ENCODE assay signal across 8 cellular contexts in the genomic region with DNA sequence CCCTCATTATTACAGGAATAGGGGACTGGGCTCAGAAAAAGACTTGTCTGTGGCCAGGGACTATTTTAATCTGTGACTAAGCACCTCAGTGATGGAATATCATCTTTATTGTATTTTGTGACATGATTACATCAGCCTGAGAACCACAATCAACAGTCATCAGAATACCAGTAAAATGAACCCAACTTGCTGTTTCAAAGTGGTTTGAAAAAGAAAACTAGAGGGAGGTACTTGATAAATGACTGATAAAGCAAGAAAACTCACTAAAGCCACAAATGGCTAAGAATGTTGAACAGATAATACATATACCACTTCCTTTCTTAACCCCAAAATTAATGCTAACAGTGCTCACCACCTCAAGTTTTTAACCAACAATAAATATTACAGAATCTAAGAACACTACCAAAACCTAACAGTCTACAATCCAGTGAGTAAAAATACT.
DNase-seq lines count a peak whose midpoint lies in the region; ATAC-seq and TF ChIP-seq lines count a peak whose summit lies in the region.

No MANE protein-coding gene starts in this region.

- H3K27me3 ChIP-seq in DOHH2 (ENCODE audit: control insufficient read depth, low read length) (no peaks in the 10 kb centered on the region), tibial artery (no peaks in the 10 kb centered on the region), prostate gland (replicated peaks; ENCODE audit: insufficient read depth) (no peaks in the 10 kb centered on the region)

- no peak overlapping the region for H3K4me2 ChIP-seq in DOHH2 (ENCODE audit: low read length)

- H3K9me2 ChIP-seq in DOHH2 (replicated peaks; ENCODE audit: control insufficient read depth, low read length) = no peaks in the 10 kb centered on the region

- no peaks in the 10 kb centered on the region for H4K20me1 ChIP-seq in DOHH2 (ENCODE audit: control insufficient read depth, insufficient read depth, low read depth, low read length)

- peak; percentile 87 for DNase-seq in LHCN-M2 (ENCODE audit: low read depth)
- DNase-seq in effector memory CD8-positive, alpha-beta T cell = no peak
- no peak for DNase-seq in NCI-H146 (lab: John Stamatoyannopoulos, UW)
- no peak for DNase-seq in tibial artery
- no peak for DNase-seq in retina
- DNase-seq in prostate gland (ENCODE audit: low spot score) = no peak

- H3K36me3 ChIP-seq in DOHH2 (ENCODE audit: control insufficient read depth, low read length) = peaks cover 80% of the 10 kb centered on the region
- peaks cover 0 to 5% (median 0%) of the 10 kb centered on the region in 3 donors for H3K36me3 ChIP-seq in tibial artery
- no peaks in the 10 kb centered on the region for H3K36me3 ChIP-seq in prostate gland

- H3K4me3 ChIP-seq in DOHH2 (ENCODE audit: low read length) (no peak overlapping the region), tibial artery (no peak overlapping the region), prostate gland (no peak overlapping the region)

- peaks cover 48% of the 10 kb centered on the region for H3K79me2 ChIP-seq in DOHH2 (ENCODE audit: control insufficient read depth, low read length)

- peaks cover 25% of the 10 kb centered on the region for H3K4me1 ChIP-seq in DOHH2 (ENCODE audit: control insufficient read depth, low read length)
- peaks cover 0 to 31% (median 0%) of the 10 kb centered on the region in 4 donors for H3K4me1 ChIP-seq in tibial artery
- H3K4me1 ChIP-seq in prostate gland (replicated peaks) = no peaks in the 10 kb centered on the region

- H3K9me3 ChIP-seq in DOHH2 (ENCODE audit: control insufficient read depth, insufficient read depth, low read length) (no peaks in the 10 kb centered on the region), tibial artery (no peaks in the 10 kb centered on the region), prostate gland (no peaks in the 10 kb centered on the region)

- intact Hi-C loops in tibial artery (cut with DNase I; ENCODE audit: low total_unique reads) = loop anchor here (10.0 kb wide), 1 partner anchor 55 kb away; no protein-coding TSS in a partner anchor
- intact Hi-C loops in prostate gland (cut with DNase I) = no loop called here

- H3K27me3 Mint-ChIP-seq in effector memory CD8-positive, alpha-beta T cell = no peaks in the 10 kb centered on the region

- no peak for TF ChIP-seq POLR2A in prostate gland (IDR thresholded peaks at IDR 0.05)

- H3K9me3 Mint-ChIP-seq in effector memory CD8-positive, alpha-beta T cell = no peaks in the 10 kb centered on the region

- peak; percentile 66 for ATAC-seq in GM21526 (IDR thresholded peaks at IDR 0.05; ENCODE audit: low FRiP score, unreplicated experiment)
- ATAC-seq in effector memory CD8-positive, alpha-beta T cell (replicated peaks) = peak; percentile 89

- H3K4me3 Mint-ChIP-seq in effector memory CD8-positive, alpha-beta T cell = peak overlapping the region in 1 of 2 donors; percentile 47

- peak overlapping the region; percentile 7; the same call in 1 of the 2 replicates for H3K27ac ChIP-seq in DOHH2 (ENCODE audit: low read depth, low read length)
- no peak overlapping the region for H3K27ac ChIP-seq in tibial artery
- H3K27ac ChIP-seq in prostate gland = no peak overlapping the region

- H3F3A ChIP-seq in DOHH2 (ENCODE audit: control insufficient read depth, insufficient read depth) = peaks cover 7% of the 10 kb centered on the region; the same call in 1 of the 2 replicates

- peak overlapping the region; percentile 44 to 79 for H3K27ac Mint-ChIP-seq in effector memory CD8-positive, alpha-beta T cell

- no peak for TF ChIP-seq CTCF in DOHH2 (IDR thresholded peaks at IDR 0.05; ENCODE audit: low read depth, low read length, poor library complexity, severe bottlenecking)
- TF ChIP-seq CTCF in tibial artery (IDR thresholded peaks at IDR 0.05) = no peak
- TF ChIP-seq CTCF in prostate gland (IDR thresholded peaks at IDR 0.05) = no peak

- H3K4me1 Mint-ChIP-seq in effector memory CD8-positive, alpha-beta T cell (ENCODE audit: low read depth in 2 of 2) = peaks cover 23 to 39% of the 10 kb centered on the region in 2 donors

- H3K36me3 Mint-ChIP-seq in effector memory CD8-positive, alpha-beta T cell (ENCODE audit: insufficient read depth) = peaks cover 4% of the 10 kb centered on the region
